ENCODE assay signal across 25 cellular contexts in the genomic region with DNA sequence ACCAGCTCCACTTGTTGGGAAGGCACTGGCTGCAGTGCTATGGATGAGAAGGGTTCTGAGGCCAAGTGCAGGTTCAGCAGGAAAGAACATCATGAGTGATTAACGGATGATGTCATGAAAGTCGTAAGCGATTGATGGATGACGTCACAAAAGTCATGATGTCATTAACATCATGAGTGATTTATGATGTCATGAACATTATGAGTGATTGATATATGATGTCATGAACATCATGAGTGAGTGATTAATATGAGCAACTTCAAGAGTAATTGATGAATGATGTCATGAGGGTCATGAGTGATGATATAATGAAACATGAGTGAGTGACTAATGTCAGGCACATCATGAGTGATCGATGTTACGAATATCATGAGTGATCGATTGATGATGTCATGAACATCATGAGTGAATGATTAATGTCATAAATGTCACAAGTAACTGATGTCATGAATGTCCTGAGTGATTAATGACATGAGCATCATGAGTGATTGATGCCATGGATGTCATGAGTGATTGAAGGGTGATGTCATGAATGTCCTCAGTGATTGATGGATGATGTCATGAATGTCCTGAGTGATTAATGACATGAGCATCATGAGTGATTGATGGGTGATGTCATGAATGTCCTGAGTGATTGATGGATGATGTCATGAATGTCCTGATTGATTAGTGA.
"Had no signal": no experiment of that assay in that cellular context is flagged by ENCODE, and none has a peak within 500 bp of the region (broad histone marks: within the 10 kb centered on the region; RNA-seq: fewer than 3 reads in every experiment).

No MANE protein-coding gene starts in this region.

- H3K79me2 ChIP-seq: hepatocyte had no signal

- H3K36me3 ChIP-seq: gastroesophageal sphincter, pancreas, spleen, tibial nerve had no signal

- H3K4me3 Mint-ChIP-seq: activated B cell treated with CpG ODN at 0.5 μM for 24 hours; activated CD8-positive, alpha-beta T cell treated with anti-CD3 and anti-CD28 coated beads for 36 hours; activated naive CD8-positive, alpha-beta T cell; mesothelial cell of epicardium; nephron progenitor cell had no signal

- H3K4me1 ChIP-seq: body of pancreas, gastroesophageal sphincter, pancreas, psoas muscle, spleen, tibial nerve had no signal

- H3K9me3 ChIP-seq: body of pancreas, pancreas, psoas muscle had no signal

- H3K27ac ChIP-seq: body of pancreas, gastroesophageal sphincter, hepatocyte, pancreas, psoas muscle, spleen, tibial nerve had no signal

- FAIRE-seq: colon, endometrium, keratinocyte, pancreas had no signal

- H3K27ac Mint-ChIP-seq: activated B cell treated with CpG ODN at 0.5 μM for 24 hours; activated CD8-positive, alpha-beta T cell treated with anti-CD3 and anti-CD28 coated beads for 36 hours; activated naive CD8-positive, alpha-beta T cell; activated T-helper 2 cell treated with anti-CD3 and anti-CD28 coated beads, Interferon-gamma antibody, Interleukin-2, Interleukin-4, amounts not matched to agents 10 μg/mL and 5 μg/mL and 100 μg/mL, durations not matched to agents 14 hours and 24 hours and 36 hours; mesothelial cell of epicardium; naive B cell; nephron progenitor cell had no signal

- H3K4me3 ChIP-seq: body of pancreas, gastroesophageal sphincter, hepatocyte, pancreas, psoas muscle, spleen, tibial nerve had no signal

- ATAC-seq: activated CD8-positive, alpha-beta T cell treated with anti-CD3 and anti-CD28 coated beads for 36 hours; body of pancreas; gastroesophageal sphincter; left colon; pancreas; psoas muscle had no signal

- H3K4me1 Mint-ChIP-seq: activated B cell treated with CpG ODN at 0.5 μM for 24 hours, mesothelial cell of epicardium, naive B cell, nephron progenitor cell had no signal

- H3K36me3 Mint-ChIP-seq: naive B cell had no signal

- H2AFZ ChIP-seq: hepatocyte had no signal

- DNase-seq: activated B cell treated with CpG ODN at 0.5 μM for 24 hours; activated CD4-positive, alpha-beta T cell treated with anti-CD3 and anti-CD28 coated beads, Interleukin-2, amount 50 U/mL, for 1 hour; activated CD8-positive, alpha-beta T cell treated with anti-CD3 and anti-CD28 coated beads for 36 hours; activated naive CD4-positive, alpha-beta T cell; activated T-cell treated with anti-CD3 and anti-CD28 coated beads, Interleukin-2, amount 50 U/mL, for 48 hours; anterior cingulate cortex; body of pancreas; effector CD8-positive, alpha-beta T cell; left colon; naive B cell; nephron progenitor cell; pancreas; psoas muscle; spleen; stimulated activated naive CD4-positive, alpha-beta T cell; T-helper 2 cell had no signal

- H3K27me3 Mint-ChIP-seq: activated B cell treated with CpG ODN at 0.5 μM for 24 hours had no signal

- H3K27me3 ChIP-seq: body of pancreas, gastroesophageal sphincter, hepatocyte, pancreas, tibial nerve had no signal

- H3K4me2 ChIP-seq: hepatocyte had no signal
